8 cellular contexts compared by ENCODE assay signal in the genomic region with DNA sequence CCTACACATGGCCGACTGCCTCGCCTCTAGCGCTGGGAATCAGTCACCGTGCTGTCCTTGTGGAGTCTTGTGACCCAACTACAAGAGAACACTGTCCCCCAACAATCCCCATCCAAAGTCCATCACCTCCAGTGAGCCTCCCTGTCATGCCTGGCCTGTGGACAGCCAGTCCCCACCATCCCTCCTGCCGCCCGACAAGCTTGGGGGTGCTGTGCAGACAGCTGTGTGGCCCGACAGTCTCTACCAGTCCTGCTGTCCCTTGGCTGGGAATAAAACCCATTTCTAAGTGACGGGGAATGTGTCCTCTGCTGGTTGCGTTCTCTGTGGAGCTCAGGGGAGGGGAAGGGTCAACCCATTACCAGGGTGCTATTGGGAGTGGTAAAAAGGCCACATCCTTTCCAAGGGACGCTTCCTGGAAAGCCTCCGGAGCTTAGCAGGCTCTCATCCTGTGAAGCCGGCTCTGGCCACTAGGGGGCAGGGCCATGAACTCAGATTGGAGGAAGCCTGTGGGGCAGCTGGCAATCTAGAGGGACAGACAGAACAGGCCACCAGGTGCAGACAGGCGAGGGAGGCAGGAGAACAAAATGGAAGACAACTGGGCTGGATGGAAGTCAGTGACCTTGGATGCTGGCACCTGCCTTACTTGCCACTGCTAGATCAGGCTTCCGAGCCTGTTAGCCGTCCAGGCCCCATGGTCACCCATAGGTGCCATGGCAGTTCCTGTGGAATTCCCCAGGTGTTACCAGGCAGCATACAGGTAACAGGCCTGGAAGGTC. TPM values are rescaled to one million over a fixed set of nuclear protein-coding genes. Genes with fewer than 3 reads are reported as not detected.
DNase-seq lines count a peak whose midpoint lies in the region; ATAC-seq and TF ChIP-seq lines count a peak whose summit lies in the region.

No MANE protein-coding gene starts in this region.

- CTCF ChIA-PET in GM10248 (lab: Yijun Ruan, JAX) (interaction anchor here (0.8 to 4.6 kb wide), 27 partner anchors 10 to 518 kb away, joined by 3 to 51 read pairs (median 4); a partner anchor contains a TSS), WTC11 (lab: Charles Lee) (interaction anchor here (0.7 to 4.6 kb wide), 24 partner anchors 9 to 329 kb away, joined by 3 to 85 read pairs (median 6); a partner anchor contains a TSS)

- H3K4me3 ChIP-seq in MM.1S (ENCODE audit: low read length) = no peak overlapping the region
- no peak overlapping the region for H3K4me3 ChIP-seq in cardiac fibroblast (replicated peaks in 1 of 2; ENCODE audit: low read depth in 2 of 2, low read length in 2 of 2)
- no peak overlapping the region for H3K4me3 ChIP-seq in left lung

- no peak overlapping the region for H3K27ac ChIP-seq in MM.1S (ENCODE audit: low read length)
- H3K27ac ChIP-seq in left lung = no peak overlapping the region

- no peaks in the 10 kb centered on the region for H3K27me3 ChIP-seq in MM.1S (replicated peaks; ENCODE audit: insufficient read depth, low read length)
- H3K27me3 ChIP-seq in left lung = no peaks in the 10 kb centered on the region

- no peaks in the 10 kb centered on the region for H3K9me3 ChIP-seq in MM.1S (replicated peaks; ENCODE audit: insufficient read depth, low read length)
- H3K9me3 ChIP-seq in left lung = no peaks in the 10 kb centered on the region

- no peaks in the 10 kb centered on the region for H3K9me2 ChIP-seq in MM.1S (replicated peaks; ENCODE audit: insufficient read depth, low read length)

- H2AFZ ChIP-seq in MM.1S (ENCODE audit: low read length) = no peak overlapping the region

- H3K4me1 Mint-ChIP-seq in WTC11 = peaks cover 38% of the 10 kb centered on the region

- POLR2A ChIA-PET in GM10248 (lab: Yijun Ruan, JAX) (no interaction called here), WTC11 (lab: Charles Lee) (interaction anchor here (0.5 to 1.2 kb wide), 3 partner anchors 9 to 46 kb away, joined by 3 to 7 read pairs (median 5); a partner anchor contains a TSS)

- TF ChIP-seq CTCF in GM10248 (IDR thresholded peaks at IDR 0.05; ENCODE audit: control extremely low read depth, extremely low read depth, low read depth, missing control alignments) (peak; percentile 84), MM.1S (IDR thresholded peaks at IDR 0.05; ENCODE audit: low read length) (peak; percentile 92), WTC11 (IDR thresholded peaks at IDR 0.05) (peak; percentile 94), cardiac fibroblast (IDR thresholded peaks at IDR 0.05; ENCODE audit: low read depth, low read length) (peak; percentile 94), left lung (IDR thresholded peaks at IDR 0.05) (peak; percentile 82 to 94)

- H3K4me1 ChIP-seq in MM.1S (ENCODE audit: low read length) = no peaks in the 10 kb centered on the region
- no peaks in the 10 kb centered on the region for H3K4me1 ChIP-seq in left lung

- H3K36me3 ChIP-seq in MM.1S (replicated peaks; ENCODE audit: insufficient read depth, low read length) = no peaks in the 10 kb centered on the region
- no peaks in the 10 kb centered on the region for H3K36me3 ChIP-seq in left lung

- no peaks in the 10 kb centered on the region for H4K20me1 ChIP-seq in MM.1S (ENCODE audit: insufficient read depth, low read length)

- no peak overlapping the region for H3K9ac ChIP-seq in MM.1S (ENCODE audit: low read length)

- peaks cover 13% of the 10 kb centered on the region for H3K36me3 Mint-ChIP-seq in WTC11

- DNase-seq in GM10248 (ENCODE audit: extremely low spot score) = peak; percentile 78
- peak; percentile 66 for DNase-seq in MM.1S
- peak; percentile 94 for DNase-seq in WTC11 (ENCODE audit: low spot score)
- DNase-seq in cardiac fibroblast (ENCODE audit: low read depth in 2 of 2) = peak; percentile 72 to 77
- DNase-seq in left lung = peak; percentile 74 to 94
- DNase-seq in stimulated activated CD8-positive, alpha-beta memory T cell treated with anti-CD3 and anti-CD28 coated beads, Interleukin-12 subunit alpha, Interleukin-12 subunit beta, amount 100 ng/mL, for 1 hour (ENCODE audit: low read depth) = peak; percentile 56
- no peak for DNase-seq in globus pallidus (ENCODE audit: low spot score)

- H3K4me3 Mint-ChIP-seq in WTC11 = no peak overlapping the region

- H3K79me2 ChIP-seq in MM.1S (ENCODE audit: low read length) = no peaks in the 10 kb centered on the region

- no peaks in the 10 kb centered on the region for H3F3A ChIP-seq in MM.1S (ENCODE audit: insufficient read depth, low read length)

- H3K27me3 Mint-ChIP-seq in WTC11 (ENCODE audit: low read depth) = no peaks in the 10 kb centered on the region; the same call in 1 of the 2 replicates

- ATAC-seq in GM21825 (IDR thresholded peaks at IDR 0.05; ENCODE audit: unreplicated experiment) (peak; percentile 64), WTC11 (peak; percentile 71), left lung (peak; percentile 85)

- peaks cover 12% of the 10 kb centered on the region for H3K9me3 Mint-ChIP-seq in WTC11

- H3K4me2 ChIP-seq in MM.1S (ENCODE audit: low read depth, low read length) = no peak overlapping the region

- intact Hi-C loops in left lung (cut with DNase I) = no loop called here

- no peak overlapping the region for H3K27ac Mint-ChIP-seq in WTC11

TF ChIP-seq in WTC11, 78 proteins besides CTCF, POLR2A, EP300 and RAD21:
- TF ChIP-seq, protein P1, sequence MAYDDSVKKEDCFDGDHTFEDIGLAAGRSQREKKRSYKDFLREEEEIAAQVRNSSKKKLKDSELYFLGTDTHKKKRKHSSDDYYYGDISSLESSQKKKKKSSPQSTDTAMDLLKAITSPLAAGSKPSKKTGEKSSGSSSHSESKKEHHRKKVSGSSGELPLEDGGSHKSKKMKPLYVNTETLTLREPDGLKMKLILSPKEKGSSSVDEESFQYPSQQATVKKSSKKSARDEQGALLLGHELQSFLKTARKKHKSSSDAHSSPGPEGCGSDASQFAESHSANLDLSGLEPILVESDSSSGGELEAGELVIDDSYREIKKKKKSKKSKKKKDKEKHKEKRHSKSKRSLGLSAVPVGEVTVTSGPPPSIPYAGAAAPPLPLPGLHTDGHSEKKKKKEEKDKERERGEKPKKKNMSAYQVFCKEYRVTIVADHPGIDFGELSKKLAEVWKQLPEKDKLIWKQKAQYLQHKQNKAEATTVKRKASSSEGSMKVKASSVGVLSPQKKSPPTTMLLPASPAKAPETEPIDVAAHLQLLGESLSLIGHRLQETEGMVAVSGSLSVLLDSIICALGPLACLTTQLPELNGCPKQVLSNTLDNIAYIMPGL (CRISPR knock-in tag; IDR thresholded peaks at IDR 0.05) = 0 out of 2 replicates have a peak, but pooled peaks have one; percentile 39
- TF ChIP-seq, protein P2, sequence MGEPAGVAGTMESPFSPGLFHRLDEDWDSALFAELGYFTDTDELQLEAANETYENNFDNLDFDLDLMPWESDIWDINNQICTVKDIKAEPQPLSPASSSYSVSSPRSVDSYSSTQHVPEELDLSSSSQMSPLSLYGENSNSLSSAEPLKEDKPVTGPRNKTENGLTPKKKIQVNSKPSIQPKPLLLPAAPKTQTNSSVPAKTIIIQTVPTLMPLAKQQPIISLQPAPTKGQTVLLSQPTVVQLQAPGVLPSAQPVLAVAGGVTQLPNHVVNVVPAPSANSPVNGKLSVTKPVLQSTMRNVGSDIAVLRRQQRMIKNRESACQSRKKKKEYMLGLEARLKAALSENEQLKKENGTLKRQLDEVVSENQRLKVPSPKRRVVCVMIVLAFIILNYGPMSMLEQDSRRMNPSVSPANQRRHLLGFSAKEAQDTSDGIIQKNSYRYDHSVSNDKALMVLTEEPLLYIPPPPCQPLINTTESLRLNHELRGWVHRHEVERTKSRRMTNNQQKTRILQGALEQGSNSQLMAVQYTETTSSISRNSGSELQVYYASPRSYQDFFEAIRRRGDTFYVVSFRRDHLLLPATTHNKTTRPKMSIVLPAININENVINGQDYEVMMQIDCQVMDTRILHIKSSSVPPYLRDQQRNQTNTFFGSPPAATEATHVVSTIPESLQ (CRISPR knock-in tag; IDR thresholded peaks at IDR 0.05) = no peak
- TF ChIP-seq NFATC4 (CRISPR knock-in tag; IDR thresholded peaks at IDR 0.05) = no peak
- TF ChIP-seq, protein P3, sequence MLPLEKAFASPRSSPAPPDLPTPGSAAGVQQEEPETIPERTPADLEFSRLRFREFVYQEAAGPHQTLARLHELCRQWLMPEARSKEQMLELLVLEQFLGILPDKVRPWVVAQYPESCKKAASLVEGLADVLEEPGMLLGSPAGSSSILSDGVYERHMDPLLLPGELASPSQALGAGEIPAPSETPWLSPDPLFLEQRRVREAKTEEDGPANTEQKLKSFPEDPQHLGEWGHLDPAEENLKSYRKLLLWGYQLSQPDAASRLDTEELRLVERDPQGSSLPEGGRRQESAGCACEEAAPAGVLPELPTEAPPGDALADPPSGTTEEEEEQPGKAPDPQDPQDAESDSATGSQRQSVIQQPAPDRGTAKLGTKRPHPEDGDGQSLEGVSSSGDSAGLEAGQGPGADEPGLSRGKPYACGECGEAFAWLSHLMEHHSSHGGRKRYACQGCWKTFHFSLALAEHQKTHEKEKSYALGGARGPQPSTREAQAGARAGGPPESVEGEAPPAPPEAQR (CRISPR knock-in tag; IDR thresholded peaks at IDR 0.05) = 0 out of 2 replicates have a peak, but pooled peaks have one; percentile 55
- peak; percentile 80; the same call in 1 of the 2 replicates for TF ChIP-seq ETV6 (CRISPR knock-in tag; IDR thresholded peaks at IDR 0.05)
- TF ChIP-seq SP1 (CRISPR knock-in tag; conservative IDR thresholded peaks at IDR 0.05) = 0 out of 2 replicates have a peak, but pooled peaks have one; percentile 48
- 0 out of 2 replicates have a peak, but pooled peaks have one; percentile 33 for TF ChIP-seq ZNF416 (CRISPR knock-in tag; IDR thresholded peaks at IDR 0.05)
- TF ChIP-seq, protein P4, sequence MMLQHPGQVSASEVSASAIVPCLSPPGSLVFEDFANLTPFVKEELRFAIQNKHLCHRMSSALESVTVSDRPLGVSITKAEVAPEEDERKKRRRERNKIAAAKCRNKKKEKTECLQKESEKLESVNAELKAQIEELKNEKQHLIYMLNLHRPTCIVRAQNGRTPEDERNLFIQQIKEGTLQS (CRISPR knock-in tag; conservative IDR thresholded peaks at IDR 0.05) = no peak
- TF ChIP-seq ZNF121 (CRISPR knock-in tag; IDR thresholded peaks at IDR 0.05) = peak; percentile 56
- TF ChIP-seq NFE2L1 (CRISPR knock-in tag; IDR thresholded peaks at IDR 0.05) = peak; percentile 31; the same call in 1 of the 2 replicates

RNA-seq across cellular contexts. Expression of a gene that starts 12.0 kb away (rescaled TPM):
- total RNA-seq in WTC11 (2021) (21.4 to 23.8 TPM (median 22.4 TPM) in 3 replicates), left lung (10 to 100 TPM; 26.9 to 33.0 TPM)

RNA-seq across cellular contexts. Expression of a gene that starts 46.0 kb away (rescaled TPM):
- 34.7 to 37.6 TPM (median 36.1 TPM) in 3 replicates for total RNA-seq in WTC11 (2021)
- total RNA-seq in left lung = 10 to 100 TPM; 18.4 to 25.1 TPM
